8 cellular contexts compared by ENCODE assay signal in the genomic region with DNA sequence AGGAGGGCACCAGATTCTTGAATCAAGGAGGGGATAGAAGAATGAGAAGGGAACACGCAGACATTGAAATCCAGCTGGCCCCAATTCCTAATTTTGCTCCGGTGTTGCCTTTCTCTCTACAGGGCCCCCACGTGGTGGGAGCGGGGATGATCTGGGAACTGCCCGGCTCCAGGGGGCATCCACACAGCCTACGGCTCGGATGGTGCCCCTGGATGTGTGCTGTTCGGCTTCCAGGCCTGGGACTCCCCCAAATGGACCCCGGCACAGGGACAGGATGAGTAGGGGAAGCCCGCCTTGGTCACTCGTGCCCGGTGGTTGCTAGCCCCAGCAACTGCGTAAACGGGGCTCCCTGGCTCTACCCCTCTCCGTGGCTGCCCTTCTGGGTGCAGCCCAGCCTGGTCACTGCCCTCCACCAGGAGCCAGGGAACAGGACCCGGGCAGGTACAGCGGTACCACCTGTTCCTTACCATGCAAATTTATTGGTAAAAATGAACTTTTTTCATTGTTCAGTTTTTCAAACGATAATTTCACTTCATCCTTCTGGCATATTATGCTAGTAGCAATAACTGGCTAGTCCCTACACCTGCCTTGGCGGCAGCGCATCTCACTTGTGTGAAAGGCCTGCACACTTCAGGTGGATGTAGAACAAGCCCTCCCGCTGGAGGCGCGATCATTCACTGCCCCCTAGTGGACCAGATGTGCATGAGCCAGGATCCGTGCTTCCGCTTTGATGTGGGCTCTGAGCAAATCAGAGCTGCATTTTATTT.
DNase-seq lines count a peak whose midpoint lies in the region; ATAC-seq lines count a peak whose summit lies in the region.

No MANE protein-coding gene starts in this region.

- H3K27me3 Mint-ChIP-seq in central memory CD8-positive, alpha-beta T cell = peaks cover 14% of the 10 kb centered on the region

- H3K4me1 Mint-ChIP-seq in central memory CD8-positive, alpha-beta T cell = peaks cover 27% of the 10 kb centered on the region

- no peak overlapping the region for H3K4me3 Mint-ChIP-seq in central memory CD8-positive, alpha-beta T cell

- no peaks in the 10 kb centered on the region for H3K36me3 Mint-ChIP-seq in central memory CD8-positive, alpha-beta T cell (ENCODE audit: insufficient read depth)

- peak; percentile 70 to 81 for DNase-seq in AML-193 (lab: John Stamatoyannopoulos, UW)
- peak; percentile 42 for DNase-seq in NCI-H510A (lab: John Stamatoyannopoulos, UW)
- DNase-seq in activated CD4-positive, alpha-beta T cell treated with anti-CD3 and anti-CD28 coated beads for 24 hours (ENCODE audit: low read depth in 2 of 2) = peak; percentile 73 to 78
- DNase-seq in central memory CD8-positive, alpha-beta T cell (ENCODE audit: low spot score in 2 of 2) = peak; percentile 64 to 69
- DNase-seq in left lobe of liver (ENCODE audit: low spot score) = peak; percentile 75
- DNase-seq in stimulated activated CD4-positive, alpha-beta T cell treated with anti-CD3 and anti-CD28 coated beads, Interleukin-4, amount 100 ng/mL, for 4 hours = peak; percentile 73 to 79

- ATAC-seq in GM19025 (IDR thresholded peaks at IDR 0.05; ENCODE audit: low read depth, unreplicated experiment) = peak; percentile 79
- ATAC-seq in HG03175 (IDR thresholded peaks at IDR 0.05; ENCODE audit: unreplicated experiment) = peak; percentile 93
- ATAC-seq in central memory CD8-positive, alpha-beta T cell (replicated peaks; ENCODE audit: extremely low read depth, poor library complexity, severe bottlenecking) = peak; percentile 83
- ATAC-seq in left lobe of liver = peak; percentile 98

- no peak overlapping the region for H3K27ac Mint-ChIP-seq in central memory CD8-positive, alpha-beta T cell (ENCODE audit: low read depth)

- no peaks in the 10 kb centered on the region for H3K9me3 Mint-ChIP-seq in central memory CD8-positive, alpha-beta T cell

Comparison
In these comparisons a context has a peak if more than half of its experiments do, and no peak if none do; other contexts are left out.
1. Peak in every context shown above with its lines: DNase-seq and ATAC-seq.